ENCODE assay signal across 8 cellular contexts in the genomic region with DNA sequence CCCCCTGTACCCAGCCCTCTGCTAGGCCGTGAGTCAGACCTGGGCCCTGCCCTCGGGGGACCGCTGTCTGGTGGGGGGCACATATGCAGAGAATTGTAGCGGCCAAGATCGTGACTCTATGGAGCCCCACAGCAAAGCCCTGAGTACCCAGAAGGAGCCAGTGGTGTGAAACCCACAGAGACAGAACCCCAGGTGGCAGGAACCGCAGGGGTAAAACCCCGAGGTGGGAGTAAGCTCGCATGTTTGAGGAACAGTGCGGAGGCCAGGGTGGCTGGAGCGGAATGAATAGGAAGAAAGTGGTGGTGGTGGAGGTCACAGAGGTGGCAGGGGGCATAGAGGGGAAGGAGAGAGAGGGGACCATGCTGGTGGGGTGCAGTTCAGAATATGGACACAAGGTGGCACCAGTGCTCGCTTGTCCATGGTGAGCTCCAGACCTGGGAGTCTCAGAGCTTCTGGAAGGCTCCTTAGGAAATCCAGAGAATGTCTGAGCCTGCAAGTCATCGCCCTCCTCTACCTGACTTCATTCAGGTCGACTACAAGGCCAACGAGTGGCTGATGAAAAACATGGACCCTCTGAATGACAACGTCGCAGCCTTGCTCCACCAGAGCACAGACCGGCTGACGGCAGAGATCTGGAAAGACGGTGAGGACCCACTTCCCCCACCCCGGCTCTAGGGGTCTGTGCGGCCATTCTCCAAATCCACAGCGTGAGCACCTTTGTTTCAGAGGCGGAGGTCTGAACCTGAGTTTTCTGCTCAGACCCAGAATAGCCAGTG. TPM values are rescaled to one million over a fixed set of nuclear protein-coding genes. Genes with fewer than 3 reads are reported as not detected.
DNase-seq lines count a peak whose midpoint lies in the region; ATAC-seq and TF ChIP-seq lines count a peak whose summit lies in the region.

No MANE protein-coding gene starts in this region.

- no peaks in the 10 kb centered on the region for H3K36me3 ChIP-seq in A673 (ENCODE audit: insufficient read depth, low read length, poor library complexity, severe bottlenecking)

- H3K27ac ChIP-seq in A673 (ENCODE audit: low read depth, low read length, poor library complexity, severe bottlenecking), result no peak overlapping the region

- CTCF ChIA-PET in A673 (lab: Charles Lee), result interaction anchor here (0.5 to 1.4 kb wide), 5 partner anchors 24 to 105 kb away, joined by 3 to 19 read pairs (median 3); partner anchors contain the start of gene KCNC3

- H3K4me3 ChIP-seq in A673 (ENCODE audit: low read depth, low read length, poor library complexity, severe bottlenecking), result no peak overlapping the region
- no peak overlapping the region for H3K4me3 ChIP-seq in fibroblast of pulmonary artery (replicated peaks; ENCODE audit: low read depth, low read length)

- ATAC-seq in HG03378 (IDR thresholded peaks at IDR 0.05; ENCODE audit: unreplicated experiment), result no peak
- no peak for ATAC-seq in GM18861 (IDR thresholded peaks at IDR 0.05; ENCODE audit: unreplicated experiment)

- no peaks in the 10 kb centered on the region for H3K27me3 ChIP-seq in A673 (replicated peaks; ENCODE audit: insufficient read depth, low read depth, low read length, poor library complexity)

- H3K4me1 ChIP-seq in A673 (ENCODE audit: insufficient read depth, low read length, poor library complexity, severe bottlenecking), result no peaks in the 10 kb centered on the region

- intact Hi-C loops in A673 (cut with micrococcal nuclease; ENCODE audit: unreplicated experiment), result loop anchor here (2.0 kb wide), 1 partner anchor 77 kb away; the partner anchor contains the start of gene KCNC3

- POLR2A ChIA-PET in A673 (lab: Charles Lee; ENCODE audit: low non-redundant PET), result no interaction called here

- no peaks in the 10 kb centered on the region for H3K9me3 ChIP-seq in A673 (ENCODE audit: low read depth, low read length, poor library complexity, severe bottlenecking)

- DNase-seq in A673 (ENCODE audit: low spot score) (peak; percentile 51), H4 (ENCODE audit: low spot score) (peak; percentile 38), fibroblast of pulmonary artery (ENCODE audit: low read depth) (peak; percentile 32), GM19238 (ENCODE audit: insufficient read length, low spot score) (no peak)
- peak; percentile 65 for DNase-seq in activated CD4-positive, alpha-beta T cell treated with anti-CD3 and anti-CD28 coated beads for 48 hours
- DNase-seq in stimulated activated CD4-positive, alpha-beta T cell treated with anti-CD3 and anti-CD28 coated beads, Interleukin-12 subunit alpha, Interleukin-12 subunit beta, amount 100 ng/mL, for 48 hours (ENCODE audit: low read depth in 2 of 3, low spot score in 1 of 3), result peak in 2 of 3 donors; percentile 34 to 52

- TF ChIP-seq CTCF in A673 (conservative IDR thresholded peaks at IDR 0.05; ENCODE audit: low read depth, low read length), result peak; percentile 77
- TF ChIP-seq CTCF in fibroblast of pulmonary artery (IDR thresholded peaks at IDR 0.05; ENCODE audit: low read length, missing control alignments), result peak; percentile 59

- no TSS peak for BruUV-seq in A673 (replicated peaks; lab: Mats Ljungman, UMichigan)

RNA-seq across cellular contexts. Expression of gene MYH14, which starts 48.9 kb away (rescaled TPM):
- 0.84 and 1.4 TPM in 2 replicates for total RNA-seq in A673 (2021)
- 3.2 and 3.8 TPM in 2 replicates for total RNA-seq in H4 (2014; rRNA removed; shearing (Covaris generic))
